In the genomic region with DNA sequence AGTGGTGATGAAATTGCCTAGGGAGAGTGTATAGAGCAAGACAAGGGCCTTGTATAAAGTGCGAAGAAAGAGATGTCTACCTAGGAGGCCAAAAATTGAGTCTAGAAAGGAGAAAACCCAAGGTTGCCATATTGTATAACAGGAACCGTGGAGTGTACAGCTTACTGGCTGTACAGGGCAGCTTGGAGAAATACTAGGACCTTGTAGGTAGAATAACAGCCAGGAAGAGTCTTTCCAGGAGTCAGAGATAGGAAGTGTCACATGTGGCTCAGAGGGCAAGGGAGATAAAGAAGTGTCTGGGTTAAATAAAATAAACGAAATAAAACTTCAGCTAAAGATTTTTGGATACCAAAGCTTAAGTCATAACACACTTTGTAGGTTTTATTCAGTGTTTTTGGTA, we compare ENCODE assay signal across 28 cellular contexts. TPM values are rescaled to one million over a fixed set of nuclear protein-coding genes. Genes with fewer than 3 reads are reported as not detected.
DNase-seq lines count a peak whose midpoint lies in the region; ATAC-seq, FAIRE-seq and TF ChIP-seq lines count a peak whose summit lies in the region.
"Had no signal": no experiment of that assay in that cellular context is flagged by ENCODE, and none has a peak within 500 bp of the region (broad histone marks: within the 10 kb centered on the region; RNA-seq: fewer than 3 reads in every experiment).

No MANE protein-coding gene starts in this region.

- H3K4me3 ChIP-seq in K562, result no peak overlapping the region
- H3K4me3 ChIP-seq: BLaER1, GM12878 had no signal

- no peaks in the 10 kb centered on the region; the same call in 2 of the 3 replicates for H3K36me3 ChIP-seq in K562 (ENCODE audit: control insufficient read depth, insufficient read depth, low read length)
- H3K36me3 ChIP-seq: BE2C, BLaER1 had no signal

- DNase-seq in Right ventricle myocardium superior, result no peak
- DNase-seq in left cardiac atrium, result no peak
- no peak for DNase-seq in K562 (ENCODE audit: extremely low read depth in 1 of 4, low spot score in 3 of 4)
- DNase-seq in nephron progenitor cell, result no peak
- no peak for DNase-seq in T-helper 9 cell
- no peak for DNase-seq in immature natural killer cell
- no peak for DNase-seq in HUDEP-2 (lab: John Stamatoyannopoulos, UW; ENCODE audit: unreplicated experiment in 76 of 76)
- DNase-seq: 8988T; ACHN; BE2C; C1 segment of cervical spinal cord; CD4-positive, alpha-beta memory T cell; CD4-positive, CD25-positive, alpha-beta regulatory T cell; CD8-positive, alpha-beta memory T cell; COR-L47; DMS 273 treated with DMSO at 0.1 percent for 48 hours; DMS153; DMS53; DMS79; DND-41; EL; GDM1 had no signal

- H3K9me1 ChIP-seq in K562 (ENCODE audit: control insufficient read depth, insufficient read depth, low read length), result no peaks in the 10 kb centered on the region

- intact Hi-C loops in Right ventricle myocardium superior (cut with DNase I) (no loop called here), left cardiac atrium (cut with DNase I) (no loop called here), K562 (cut with micrococcal nuclease) (no loop called here)

- no peak for TF ChIP-seq RAD21 in K562 (CRISPR knock-in tag; conservative IDR thresholded peaks at IDR 0.05 in 1 of 2, IDR thresholded peaks at IDR 0.05 in 1 of 2)

- no peak for FAIRE-seq in K562 (lab: Jason Lieb, UNC)
- FAIRE-seq in islet of Langerhans (lab: Jason Lieb, UNC), result peak; percentile 5
- FAIRE-seq: GM12878, GM12892, GM18507 had no signal

- H3K9me3 Mint-ChIP-seq in nephron progenitor cell, result peaks cover 16% of the 10 kb centered on the region
- no peaks in the 10 kb centered on the region for H3K9me3 Mint-ChIP-seq in immature natural killer cell
- H3K9me3 Mint-ChIP-seq: CD8-positive, alpha-beta memory T cell had no signal

- H3K9me3 ChIP-seq in K562 (replicated peaks; ENCODE audit: control insufficient read depth, insufficient read depth, low read depth, low read length), result no peaks in the 10 kb centered on the region
- H3K9me3 ChIP-seq: BE2C had no signal

- CTCF ChIA-PET in K562 (lab: Yijun Ruan, JAX; ENCODE audit: low intra/inter-chr PET ratio), result no interaction called here

- TF ChIP-seq POLR2A in K562 (conservative IDR thresholded peaks at IDR 0.05), result no peak

- no peak overlapping the region for H3K27ac ChIP-seq in K562 (ENCODE audit: extremely low read depth, low read depth, low read length)
- H3K27ac ChIP-seq: BLaER1 had no signal

- WGBS in K562 (ENCODE audit: insufficient coverage, low coverage, missing lambda C conversion rate), result 20% methylated on average over 3 of the region's 3 CpGs

- no peak for TF ChIP-seq EP300 in K562 (IDR thresholded peaks at IDR 0.05; ENCODE audit: low read length)

- H3K27me3 ChIP-seq in K562 (ENCODE audit: control insufficient read depth in 2 of 2, insufficient read depth in 2 of 2, low read length in 2 of 2), result no peaks in the 10 kb centered on the region
- H3K27me3 ChIP-seq: BE2C, BLaER1 had no signal

- H3K79me2 ChIP-seq in K562 (ENCODE audit: control insufficient read depth, insufficient read depth, low read length), result peaks cover 78% of the 10 kb centered on the region

- H3K4me3 Mint-ChIP-seq in nephron progenitor cell, result no peak overlapping the region
- no peak overlapping the region for H3K4me3 Mint-ChIP-seq in immature natural killer cell
- H3K4me3 Mint-ChIP-seq: CD14-positive monocyte; CD4-positive, alpha-beta memory T cell; CD4-positive, CD25-positive, alpha-beta regulatory T cell; CD8-positive, alpha-beta memory T cell had no signal

- in situ Hi-C loops in K562 (cut with MboI), result no loop called here

- peaks cover 15% of the 10 kb centered on the region for H3K36me3 Mint-ChIP-seq in nephron progenitor cell (ENCODE audit: low read depth)
- no peaks in the 10 kb centered on the region for H3K36me3 Mint-ChIP-seq in immature natural killer cell
- H3K36me3 Mint-ChIP-seq: CD4-positive, alpha-beta memory T cell had no signal

- H3K4me1 Mint-ChIP-seq in nephron progenitor cell (peaks cover 18% of the 10 kb centered on the region), immature natural killer cell (peaks cover 24 to 48% of the 10 kb centered on the region in 2 donors)

- POLR2A ChIA-PET in K562 (lab: Yijun Ruan, JAX), result interaction anchor here (1.0 kb wide), 1 partner anchor 11 kb away, joined by 3 read pairs; no protein-coding TSS in a partner anchor

- BruUV-seq in K562 (replicated peaks; lab: Mats Ljungman, UMichigan), result no TSS peak

- H2AFZ ChIP-seq in K562 (ENCODE audit: low read depth, low read length), result no peak overlapping the region

- TF ChIP-seq CTCF in K562 (IDR thresholded peaks at IDR 0.05 in 2 of 3, conservative IDR thresholded peaks at IDR 0.05 in 1 of 3; ENCODE audit: insufficient read depth in 2 of 3, low read depth in 1 of 3, low read length in 3 of 3), result no peak
- no peak for TF ChIP-seq CTCF in nephron progenitor cell (IDR thresholded peaks at IDR 0.05)

- no peak overlapping the region for H3K9ac ChIP-seq in K562 (ENCODE audit: insufficient read depth in 1 of 2, low read depth in 2 of 2, low read length in 2 of 2)
- H3K9ac ChIP-seq: BLaER1 had no signal

- H3K27ac Mint-ChIP-seq in nephron progenitor cell (peak overlapping the region; percentile 3), immature natural killer cell (peak overlapping the region in 1 of 6 donors; percentile 63)
- H3K27ac Mint-ChIP-seq: CD14-positive monocyte; CD4-positive, alpha-beta memory T cell; CD8-positive, alpha-beta memory T cell had no signal

- ATAC-seq in Right ventricle myocardium superior (ENCODE audit: poor library complexity) (peak; percentile 22), left cardiac atrium (no peak), K562 (peak; percentile 40; the same call in 1 of the 3 replicates)
- ATAC-seq: GM12878 had no signal

- H3K4me2 ChIP-seq in K562 (ENCODE audit: insufficient read depth, low read length), result no peak overlapping the region
- H3K4me2 ChIP-seq: BLaER1 had no signal

- no peaks in the 10 kb centered on the region for H3K27me3 Mint-ChIP-seq in nephron progenitor cell (ENCODE audit: low read depth, poor library complexity)
- H3K27me3 Mint-ChIP-seq in immature natural killer cell (ENCODE audit: low read depth in 3 of 3), result no peaks in the 10 kb centered on the region
- H3K27me3 Mint-ChIP-seq: CD4-positive, alpha-beta memory T cell; CD4-positive, CD25-positive, alpha-beta regulatory T cell; CD8-positive, alpha-beta memory T cell had no signal

- H4K20me1 ChIP-seq in K562 (replicated peaks; ENCODE audit: control insufficient read depth, insufficient read depth, low read length), result no peaks in the 10 kb centered on the region

- no peaks in the 10 kb centered on the region; a peak in 2 of 5 replicates for H3K4me1 ChIP-seq in K562 (replicated peaks in 1 of 2; ENCODE audit: control insufficient read depth in 2 of 2, insufficient read depth in 2 of 2, low read length in 2 of 2)
- H3K4me1 ChIP-seq: BLaER1 had no signal

RNA-seq across cellular contexts. Expression of a gene that starts 12.4 kb away (rescaled TPM):
- total RNA-seq in Right ventricle myocardium superior, result 9.7 TPM
- total RNA-seq in left cardiac atrium, result 10 to 100 TPM in 1 of 2 donors, 1 to 10 TPM in 1; 9.2 to 10.5 TPM
- total RNA-seq in K562 (2011; cell fraction: chromatin; rRNA removed; ENCODE audit: low replicate concordance), result 5.1 and 10.8 TPM in 2 replicates
- total RNA-seq in K562 (2011; cell fraction: nucleolus; rRNA removed), result 5.0 and 5.3 TPM in 2 replicates
- total RNA-seq in K562 (2011; cell fraction: nucleoplasm; rRNA removed), result 7.4 and 13.5 TPM in 2 replicates
- 14.4 and 16.0 TPM in 2 replicates for total RNA-seq in K562 (2014; rRNA removed)
- 20.3 and 21.2 TPM in 2 replicates for total RNA-seq in K562 (2014; rRNA removed; fragmentation: Illumina TruSeq; extraction: Trizol)
- 20.3 and 20.9 TPM in 2 replicates for total RNA-seq in K562 (2015; rRNA removed; fragmentation: Illumina TruSeq; extraction: Trizol)
- 21.6 and 24.2 TPM in 2 replicates for total RNA-seq in K562 (2021)
- 24.9 and 26.5 TPM in 2 replicates for polyA plus RNA-seq in K562 (2011; rRNA removed)
- 14.9 and 23.2 TPM in 2 replicates for polyA plus RNA-seq in K562 (2011; cell fraction: cytosol; rRNA removed)
- 14.6 and 20.1 TPM in 2 replicates for polyA plus RNA-seq in K562 (2011; cell fraction: nucleus; rRNA removed)
- polyA plus RNA-seq in K562 (2012), result 20.8 and 25.5 TPM in 2 replicates
- 26.7 and 33.7 TPM in 2 replicates for polyA plus RNA-seq in K562 (2014; fragmentation: Illumina TruSeq; extraction: Trizol)
- 10 to 100 TPM; 11.3 to 14.7 TPM for polyA plus RNA-seq in K562 (2014; fragmentation: Nextera tagmentation; extraction: Ambion mirVana)
- polyA plus RNA-seq in K562 (2014; rRNA removed), result 16.9 and 20.3 TPM in 2 replicates
- polyA minus RNA-seq in K562 (2011; rRNA and poly(A)+ RNA removed), result 37.0 and 43.2 TPM in 2 replicates
- polyA minus RNA-seq in K562 (2011; cell fraction: cytosol; rRNA and poly(A)+ RNA removed), result 13.2 and 14.0 TPM in 2 replicates
- 6.9 and 9.2 TPM in 2 replicates for polyA minus RNA-seq in K562 (2011; cell fraction: nucleus; rRNA and poly(A)+ RNA removed)
- 1 to 10 TPM; 1.6 to 5.2 (median 1.7) TPM for polyA plus RNA-seq in immature natural killer cell

RNA-seq across cellular contexts. Expression of a gene that starts 44.2 kb away (rescaled TPM):
- 18.3 TPM for total RNA-seq in Right ventricle myocardium superior
- total RNA-seq in left cardiac atrium, result 10 to 100 TPM; 20.5 to 28.0 TPM
- 4.9 and 19.9 TPM in 2 replicates for total RNA-seq in K562 (2011; cell fraction: chromatin; rRNA removed; ENCODE audit: low replicate concordance)
- total RNA-seq in K562 (2011; cell fraction: nucleolus; rRNA removed), result 7.2 and 10.3 TPM in 2 replicates
- 13.7 and 20.3 TPM in 2 replicates for total RNA-seq in K562 (2011; cell fraction: nucleoplasm; rRNA removed)
- total RNA-seq in K562 (2014; rRNA removed), result 16.6 and 19.2 TPM in 2 replicates
- 29.1 and 33.7 TPM in 2 replicates for total RNA-seq in K562 (2014; rRNA removed; fragmentation: Illumina TruSeq; extraction: Trizol)
- 30.7 and 31.4 TPM in 2 replicates for total RNA-seq in K562 (2015; rRNA removed; fragmentation: Illumina TruSeq; extraction: Trizol)
- total RNA-seq in K562 (2021), result 19.5 and 22.3 TPM in 2 replicates
- polyA plus RNA-seq in K562 (2011; rRNA removed), result 17.2 and 22.7 TPM in 2 replicates
- polyA plus RNA-seq in K562 (2011; cell fraction: cytosol; rRNA removed), result 4.2 and 9.2 TPM in 2 replicates
- polyA plus RNA-seq in K562 (2011; cell fraction: nucleus; rRNA removed), result 8.7 and 13.2 TPM in 2 replicates
- polyA plus RNA-seq in K562 (2012), result 17.4 and 19.3 TPM in 2 replicates
- polyA plus RNA-seq in K562 (2014; fragmentation: Illumina TruSeq; extraction: Trizol), result 20.3 and 23.3 TPM in 2 replicates
- polyA plus RNA-seq in K562 (2014; fragmentation: Nextera tagmentation; extraction: Ambion mirVana), result 10 to 100 TPM; 12.0 to 12.9 TPM
- polyA plus RNA-seq in K562 (2014; rRNA removed), result 15.1 and 16.7 TPM in 2 replicates
- polyA minus RNA-seq in K562 (2011; rRNA and poly(A)+ RNA removed), result 49.2 and 50.3 TPM in 2 replicates
- 12.2 and 19.6 TPM in 2 replicates for polyA minus RNA-seq in K562 (2011; cell fraction: cytosol; rRNA and poly(A)+ RNA removed)
- polyA minus RNA-seq in K562 (2011; cell fraction: nucleus; rRNA and poly(A)+ RNA removed), result 12.5 and 30.4 TPM in 2 replicates
- 10 to 100 TPM; 23.0 to 53.1 (median 31.2) TPM for polyA plus RNA-seq in immature natural killer cell

Comparison
In these comparisons a context has a peak if more than half of its experiments do, and no peak if none do; other contexts are left out.
1. ATAC-seq: peak in Right ventricle myocardium superior (single experiment) and K562 (single experiment); none in left cardiac atrium (0 of 2).